Comparison of ENCODE assay signal across 26 cellular contexts in genomic region chr1:3266870-3267549, GRCh38.
"Had no signal": no experiment of that assay in that cellular context is flagged by ENCODE, and none has a peak within 500 bp of the region (broad histone marks: within the 10 kb centered on the region; RNA-seq: fewer than 3 reads in every experiment).

No MANE protein-coding gene starts in this region.

- H3K27me3 ChIP-seq: pancreas had no signal

- DNase-seq: hypothalamus; immature natural killer cell; kidney; left colon; lower lobe of right lung; mammary epithelial cell; mesenchymal stem cell; naive thymus-derived CD8-positive, alpha-beta T cell; nucleus accumbens; right cardiac atrium; stimulated activated CD4-positive, alpha-beta T cell treated with anti-CD3 and anti-CD28 coated beads, Interleukin-1b, Interleukin-23, amount 100 ng/mL, for 48 hours; stimulated activated CD4-positive, alpha-beta T cell treated with anti-CD3 and anti-CD28 coated beads, Interleukin-2, amount 100 ng/mL, for 48 hours; stimulated activated CD4-positive, alpha-beta T cell treated with anti-CD3 and anti-CD28 coated beads, Interleukin-4, amount 100 ng/mL, for 4 hours; stimulated activated CD8-positive, alpha-beta memory T cell treated with anti-CD3 and anti-CD28 coated beads, Interleukin-4, amount 100 ng/mL, for 48 hours; stimulated activated naive CD4-positive, alpha-beta T cell treated with Interleukin-2 at 50 U/mL for 16 hours; stimulated activated naive CD8-positive, alpha-beta T cell treated with anti-CD3 and anti-CD28 coated beads, Interleukin-15, amount 100 ng/mL, for 72 hours; substantia nigra; uterus had no signal

- H3K9me3 Mint-ChIP-seq: immature natural killer cell; naive thymus-derived CD8-positive, alpha-beta T cell; nephron; type B pancreatic cell had no signal

- H3K4me2 ChIP-seq: smooth muscle cell had no signal

- H3K9me3 ChIP-seq: left lung, lower lobe of right lung, pancreas, prostate gland, tibial nerve, uterus had no signal

- ATAC-seq: left colon; left lung; lower lobe of right lung; naive thymus-derived CD8-positive, alpha-beta T cell; pancreas; right cardiac atrium; stimulated activated memory B cell treated with anti-CD40 and anti-IgM and Interleukin-4, amounts not matched to agents 10 μg/mL and 1 μg/mL and 100 μg/mL, for 72 hours; stimulated activated naive CD8-positive, alpha-beta T cell treated with anti-CD3 and anti-CD28 coated beads, Interleukin-15, amount 100 ng/mL, for 72 hours had no signal

- H3K27ac Mint-ChIP-seq: immature natural killer cell; stimulated activated memory B cell treated with anti-CD40 and anti-IgM and Interleukin-4, amounts not matched to agents 10 μg/mL and 1 μg/mL and 100 μg/mL, for 72 hours; stimulated activated naive CD8-positive, alpha-beta T cell treated with anti-CD3 and anti-CD28 coated beads, Interleukin-15, amount 100 ng/mL, for 72 hours; type B pancreatic cell had no signal

- H3K27me3 Mint-ChIP-seq: stimulated activated naive CD8-positive, alpha-beta T cell treated with anti-CD3 and anti-CD28 coated beads, Interleukin-15, amount 100 ng/mL, for 72 hours had no signal

- H3K36me3 ChIP-seq: left lung, lower lobe of right lung, pancreas, prostate gland, tibial nerve, uterus had no signal

- H3K4me1 Mint-ChIP-seq: immature natural killer cell; naive thymus-derived CD8-positive, alpha-beta T cell; nephron; stimulated activated memory B cell treated with anti-CD40 and anti-IgM and Interleukin-4, amounts not matched to agents 10 μg/mL and 1 μg/mL and 100 μg/mL, for 72 hours; stimulated activated naive CD8-positive, alpha-beta T cell treated with anti-CD3 and anti-CD28 coated beads, Interleukin-15, amount 100 ng/mL, for 72 hours had no signal

- H3K4me3 Mint-ChIP-seq: immature natural killer cell; naive thymus-derived CD8-positive, alpha-beta T cell; stimulated activated memory B cell treated with anti-CD40 and anti-IgM and Interleukin-4, amounts not matched to agents 10 μg/mL and 1 μg/mL and 100 μg/mL, for 72 hours; stimulated activated naive CD8-positive, alpha-beta T cell treated with anti-CD3 and anti-CD28 coated beads, Interleukin-15, amount 100 ng/mL, for 72 hours; type B pancreatic cell had no signal

- H3K27ac ChIP-seq: left lung, lower lobe of right lung, pancreas, prostate gland, tibial nerve, uterus had no signal

- H3K36me3 Mint-ChIP-seq: immature natural killer cell; naive thymus-derived CD8-positive, alpha-beta T cell; stimulated activated memory B cell treated with anti-CD40 and anti-IgM and Interleukin-4, amounts not matched to agents 10 μg/mL and 1 μg/mL and 100 μg/mL, for 72 hours; type B pancreatic cell had no signal

- H3K4me1 ChIP-seq: left lung, lower lobe of right lung, pancreas, prostate gland, uterus had no signal

- H3K4me3 ChIP-seq: left lung, lower lobe of right lung, pancreas, prostate gland, smooth muscle cell, tibial nerve, uterus had no signal
